ENCODE assay signal across 17 cellular contexts in genomic region chr7:39880556-39880955, GRCh38.
DNase-seq lines count a peak whose midpoint lies in the region; ATAC-seq, FAIRE-seq and TF ChIP-seq lines count a peak whose summit lies in the region.
"Had no signal": no experiment of that assay in that cellular context is flagged by ENCODE, and none has a peak within 500 bp of the region (broad histone marks: within the 10 kb centered on the region; RNA-seq: fewer than 3 reads in every experiment).

No MANE protein-coding gene starts in this region.

- H3K4me1 ChIP-seq in adipocyte (ENCODE audit: control insufficient read depth, insufficient read depth, low read length), result peaks cover 7% of the 10 kb centered on the region
- H3K4me1 ChIP-seq in thyroid gland, result no peaks in the 10 kb centered on the region
- H3K4me1 ChIP-seq in testis, result no peaks in the 10 kb centered on the region
- H3K4me1 ChIP-seq: HAP-1, heart right ventricle had no signal

- H3K36me3 ChIP-seq in adipocyte (ENCODE audit: control insufficient read depth, insufficient read depth, low read length, severe bottlenecking), result no peaks in the 10 kb centered on the region
- no peaks in the 10 kb centered on the region for H3K36me3 ChIP-seq in thyroid gland
- H3K36me3 ChIP-seq in testis (ENCODE audit: low read depth, missing control alignments), result no peaks in the 10 kb centered on the region
- H3K36me3 ChIP-seq: HAP-1, heart right ventricle had no signal

- no peak for TF ChIP-seq POLR2A in H54 (IDR thresholded peaks at IDR 0.05; ENCODE audit: low read depth, low read length)
- no peak for TF ChIP-seq POLR2A in thyroid gland (IDR thresholded peaks at IDR 0.05)
- TF ChIP-seq POLR2A in testis (IDR thresholded peaks at IDR 0.05), result no peak

- H3K4me3 ChIP-seq in AG04449 (ENCODE audit: low read depth, low read length) (no peak overlapping the region), adipocyte (ENCODE audit: low read length) (peak overlapping the region; percentile 45), foreskin fibroblast (ENCODE audit: low read depth in 1 of 2, low read length in 2 of 2) (no peak overlapping the region), thyroid gland (replicated peaks in 1 of 3) (no peak overlapping the region), testis (no peak overlapping the region)
- H3K4me3 ChIP-seq: HAP-1, heart right ventricle, skin epidermis had no signal

- H3K27me3 ChIP-seq in adipocyte (replicated peaks; ENCODE audit: control insufficient read depth, insufficient read depth, low read length) (no peaks in the 10 kb centered on the region), thyroid gland (no peaks in the 10 kb centered on the region), testis (no peaks in the 10 kb centered on the region)
- H3K27me3 ChIP-seq: heart right ventricle had no signal

- CTCF ChIA-PET in AG04449 (lab: Yijun Ruan, JAX), result interaction anchor here (1.2 kb wide), 1 partner anchor 16 kb away, joined by 5 read pairs; no protein-coding TSS in a partner anchor

- peak; percentile 12 for DNase-seq in AG04449 (ENCODE audit: low read depth, low spot score)
- no peak for DNase-seq in H54 (ENCODE audit: insufficient read length, low spot score)
- peak; percentile 80 for DNase-seq in adipocyte (ENCODE audit: low read depth)
- peak; percentile 14 to 46 for DNase-seq in foreskin fibroblast
- DNase-seq in thyroid gland, result no peak
- no peak for DNase-seq in testis
- DNase-seq in NCI-H146 treated with DMSO at 0.1 percent for 48 hours (lab: John Stamatoyannopoulos, UW; ENCODE audit: unreplicated experiment), result no peak
- DNase-seq: cerebellar nuclear complex, COR-L47, GDM1, heart right ventricle, NCI-H2029, NCI-H510A treated with DMSO at 0.1 percent for 48 hours, nucleus accumbens had no signal

- no peak for ATAC-seq in GM18511 (IDR thresholded peaks at IDR 0.05; ENCODE audit: unreplicated experiment)
- ATAC-seq: heart right ventricle had no signal

- H3K9ac ChIP-seq in adipocyte (ENCODE audit: low read length), result peak overlapping the region; percentile 2

- H3K9me3 ChIP-seq in adipocyte (ENCODE audit: control insufficient read depth, low read length) (peaks cover 11% of the 10 kb centered on the region), thyroid gland (no peaks in the 10 kb centered on the region), testis (no peaks in the 10 kb centered on the region)
- H3K9me3 ChIP-seq: HAP-1 had no signal

- TF ChIP-seq CTCF in AG04449 (IDR thresholded peaks at IDR 0.05; ENCODE audit: insufficient read depth, low read length, missing control alignments), result no peak
- TF ChIP-seq CTCF in foreskin fibroblast (IDR thresholded peaks at IDR 0.05; ENCODE audit: low read depth, low read length), result no peak
- no peak for TF ChIP-seq CTCF in thyroid gland (IDR thresholded peaks at IDR 0.05)
- TF ChIP-seq CTCF in testis (IDR thresholded peaks at IDR 0.05), result no peak

- WGBS in thyroid gland, 2 donors, result 63 to 74% methylated on average over 1 of the region's 1 CpG
- 87 to 88% methylated on average over 1 of the region's 1 CpG for WGBS in testis, 2 donors

- peak; percentile 15 for FAIRE-seq in H54 (lab: Jason Lieb, UNC)

- intact Hi-C loops in thyroid gland (cut with DNase I) (no loop called here), testis (cut with DNase I; ENCODE audit: low total_unique reads) (no loop called here)

- POLR2A ChIA-PET in AG04449 (lab: Yijun Ruan, JAX), result no interaction called here

- no peak overlapping the region for H3K27ac ChIP-seq in thyroid gland
- no peak overlapping the region for H3K27ac ChIP-seq in testis
- H3K27ac ChIP-seq: heart right ventricle, skin epidermis had no signal

Comparison
In these comparisons a context has a peak if more than half of its experiments do, and no peak if none do; other contexts are left out.
1. DNase-seq: peak in AG04449 (single experiment), adipocyte (single experiment) and foreskin fibroblast (2 of 2); none in H54 (single experiment), thyroid gland (0 of 2), testis (single experiment) and NCI-H146 treated with DMSO at 0.1 percent for 48 hours (single experiment).